Comparison of ENCODE assay signal across 22 cellular contexts in genomic region chr16:7867831-7868230, GRCh38.
"Had no signal": no experiment of that assay in that cellular context is flagged by ENCODE, and none has a peak within 500 bp of the region (broad histone marks: within the 10 kb centered on the region; RNA-seq: fewer than 3 reads in every experiment).

No MANE protein-coding gene starts in this region.

- H3K4me3 ChIP-seq: coronary artery, esophagus squamous epithelium, heart right ventricle, lung, mucosa of descending colon, prostate gland, right atrium auricular region, sigmoid colon, stomach, thyroid gland had no signal

- H3K27ac ChIP-seq: coronary artery, esophagus squamous epithelium, heart right ventricle, prostate gland, right atrium auricular region, sigmoid colon, stomach, thyroid gland had no signal

- H3K36me3 ChIP-seq: esophagus squamous epithelium, heart right ventricle, prostate gland, right atrium auricular region, sigmoid colon, stomach, thyroid gland had no signal

- ATAC-seq: heart right ventricle; mucosa of descending colon; stimulated activated effector memory CD8-positive, alpha-beta T cell treated with anti-CD3 and anti-CD28 coated beads, Interleukin-12 subunit alpha, Interleukin-12 subunit beta, amount 100 ng/mL, for 72 hours had no signal

- H3K27me3 ChIP-seq: esophagus squamous epithelium, right atrium auricular region, sigmoid colon, stomach, thyroid gland had no signal

- DNase-seq: dermis blood vessel endothelial cell; effector memory CD4-positive, alpha-beta T cell; esophagus squamous epithelium; foreskin melanocyte; glutamatergic neuron; heart right ventricle; hippocampal formation; mucosa of descending colon; naive B cell; nucleus accumbens; sigmoid colon; stimulated activated CD4-positive, alpha-beta T cell treated with anti-CD3 and anti-CD28 coated beads, Interleukin-2, amount 100 ng/mL, for 24 hours; stimulated activated CD4-positive, alpha-beta T cell treated with anti-CD3 and anti-CD28 coated beads, Interleukin-4, amount 100 ng/mL, for 24 hours; stimulated activated naive CD4-positive, alpha-beta T cell treated with Interleukin-2 at 50 U/mL for 16 hours; stomach; thyroid gland; trophoblast cell had no signal

- H3K4me1 ChIP-seq: esophagus squamous epithelium, heart right ventricle, prostate gland, right atrium auricular region, sigmoid colon, stomach, thyroid gland had no signal
